In the genomic region with DNA sequence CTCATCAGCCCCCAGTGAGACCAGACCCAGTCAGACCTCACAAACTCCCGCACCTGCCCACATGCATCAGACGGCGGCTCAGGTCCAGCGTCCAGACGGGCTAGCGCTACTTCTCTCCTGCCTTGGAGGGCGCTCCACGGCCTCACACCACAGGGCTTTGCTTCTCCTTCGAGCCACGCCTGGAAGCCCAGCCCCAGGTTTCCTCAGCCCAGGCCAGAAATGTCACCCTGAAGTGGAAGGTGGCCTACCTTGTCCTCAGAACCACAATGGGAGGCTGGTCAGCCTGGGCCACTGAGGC, we compare ENCODE assay signal across 1 cellular context.
TF ChIP-seq lines count a peak whose summit lies in the region.

No MANE protein-coding gene starts in this region.

TF ChIP-seq in SK-N-SH, 30 proteins besides CTCF, POLR2A, EP300 and RAD21 (continued from another document):
- TF ChIP-seq FOSL2 (IDR thresholded peaks at IDR 0.05; ENCODE audit: borderline replicate concordance, low read depth), result no peak
- TF ChIP-seq, protein P1, sequence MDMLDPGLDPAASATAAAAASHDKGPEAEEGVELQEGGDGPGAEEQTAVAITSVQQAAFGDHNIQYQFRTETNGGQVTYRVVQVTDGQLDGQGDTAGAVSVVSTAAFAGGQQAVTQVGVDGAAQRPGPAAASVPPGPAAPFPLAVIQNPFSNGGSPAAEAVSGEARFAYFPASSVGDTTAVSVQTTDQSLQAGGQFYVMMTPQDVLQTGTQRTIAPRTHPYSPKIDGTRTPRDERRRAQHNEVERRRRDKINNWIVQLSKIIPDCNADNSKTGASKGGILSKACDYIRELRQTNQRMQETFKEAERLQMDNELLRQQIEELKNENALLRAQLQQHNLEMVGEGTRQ (IDR thresholded peaks at IDR 0.05; ENCODE audit: borderline replicate concordance, low read depth, low read length), result no peak
- TF ChIP-seq SMC3 (IDR thresholded peaks at IDR 0.05; ENCODE audit: low read depth, low read length), result no peak
- TF ChIP-seq GATA2 (CRISPR knock-in tag; IDR thresholded peaks at IDR 0.05), result no peak
- no peak for TF ChIP-seq POLR2AphosphoS5 (IDR thresholded peaks at IDR 0.05; ENCODE audit: low read depth, low read length)
- no peak for TF ChIP-seq TCF12 (IDR thresholded peaks at IDR 0.05)
- no peak for TF ChIP-seq YY1 (IDR thresholded peaks at IDR 0.05; ENCODE audit: low read depth)
- TF ChIP-seq RXRA (IDR thresholded peaks at IDR 0.05; ENCODE audit: borderline replicate concordance, low read depth), result no peak
- TF ChIP-seq, protein P2, sequence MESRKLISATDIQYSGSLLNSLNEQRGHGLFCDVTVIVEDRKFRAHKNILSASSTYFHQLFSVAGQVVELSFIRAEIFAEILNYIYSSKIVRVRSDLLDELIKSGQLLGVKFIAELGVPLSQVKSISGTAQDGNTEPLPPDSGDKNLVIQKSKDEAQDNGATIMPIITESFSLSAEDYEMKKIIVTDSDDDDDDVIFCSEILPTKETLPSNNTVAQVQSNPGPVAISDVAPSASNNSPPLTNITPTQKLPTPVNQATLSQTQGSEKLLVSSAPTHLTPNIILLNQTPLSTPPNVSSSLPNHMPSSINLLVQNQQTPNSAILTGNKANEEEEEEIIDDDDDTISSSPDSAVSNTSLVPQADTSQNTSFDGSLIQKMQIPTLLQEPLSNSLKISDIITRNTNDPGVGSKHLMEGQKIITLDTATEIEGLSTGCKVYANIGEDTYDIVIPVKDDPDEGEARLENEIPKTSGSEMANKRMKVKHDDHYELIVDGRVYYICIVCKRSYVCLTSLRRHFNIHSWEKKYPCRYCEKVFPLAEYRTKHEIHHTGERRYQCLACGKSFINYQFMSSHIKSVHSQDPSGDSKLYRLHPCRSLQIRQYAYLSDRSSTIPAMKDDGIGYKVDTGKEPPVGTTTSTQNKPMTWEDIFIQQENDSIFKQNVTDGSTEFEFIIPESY (IDR thresholded peaks at IDR 0.05; ENCODE audit: borderline replicate concordance, low read depth), result no peak
- no peak for TF ChIP-seq TAF1 (IDR thresholded peaks at IDR 0.05; ENCODE audit: borderline replicate concordance, low read depth, low read length)
- TF ChIP-seq, protein P3, sequence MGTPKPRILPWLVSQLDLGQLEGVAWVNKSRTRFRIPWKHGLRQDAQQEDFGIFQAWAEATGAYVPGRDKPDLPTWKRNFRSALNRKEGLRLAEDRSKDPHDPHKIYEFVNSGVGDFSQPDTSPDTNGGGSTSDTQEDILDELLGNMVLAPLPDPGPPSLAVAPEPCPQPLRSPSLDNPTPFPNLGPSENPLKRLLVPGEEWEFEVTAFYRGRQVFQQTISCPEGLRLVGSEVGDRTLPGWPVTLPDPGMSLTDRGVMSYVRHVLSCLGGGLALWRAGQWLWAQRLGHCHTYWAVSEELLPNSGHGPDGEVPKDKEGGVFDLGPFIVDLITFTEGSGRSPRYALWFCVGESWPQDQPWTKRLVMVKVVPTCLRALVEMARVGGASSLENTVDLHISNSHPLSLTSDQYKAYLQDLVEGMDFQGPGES (IDR thresholded peaks at IDR 0.05; ENCODE audit: low read depth, low read length), result no peak
- no peak for TF ChIP-seq JUND (IDR thresholded peaks at IDR 0.05)
- TF ChIP-seq, protein P4, sequence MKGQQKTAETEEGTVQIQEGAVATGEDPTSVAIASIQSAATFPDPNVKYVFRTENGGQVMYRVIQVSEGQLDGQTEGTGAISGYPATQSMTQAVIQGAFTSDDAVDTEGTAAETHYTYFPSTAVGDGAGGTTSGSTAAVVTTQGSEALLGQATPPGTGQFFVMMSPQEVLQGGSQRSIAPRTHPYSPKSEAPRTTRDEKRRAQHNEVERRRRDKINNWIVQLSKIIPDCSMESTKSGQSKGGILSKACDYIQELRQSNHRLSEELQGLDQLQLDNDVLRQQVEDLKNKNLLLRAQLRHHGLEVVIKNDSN (IDR thresholded peaks at IDR 0.05; ENCODE audit: borderline replicate concordance, low read depth), result no peak
- no peak for TF ChIP-seq NFIC (IDR thresholded peaks at IDR 0.05; ENCODE audit: borderline replicate concordance)
- no peak for TF ChIP-seq MXI1 (IDR thresholded peaks at IDR 0.05; ENCODE audit: low read depth, low read length)
- TF ChIP-seq, protein P5, sequence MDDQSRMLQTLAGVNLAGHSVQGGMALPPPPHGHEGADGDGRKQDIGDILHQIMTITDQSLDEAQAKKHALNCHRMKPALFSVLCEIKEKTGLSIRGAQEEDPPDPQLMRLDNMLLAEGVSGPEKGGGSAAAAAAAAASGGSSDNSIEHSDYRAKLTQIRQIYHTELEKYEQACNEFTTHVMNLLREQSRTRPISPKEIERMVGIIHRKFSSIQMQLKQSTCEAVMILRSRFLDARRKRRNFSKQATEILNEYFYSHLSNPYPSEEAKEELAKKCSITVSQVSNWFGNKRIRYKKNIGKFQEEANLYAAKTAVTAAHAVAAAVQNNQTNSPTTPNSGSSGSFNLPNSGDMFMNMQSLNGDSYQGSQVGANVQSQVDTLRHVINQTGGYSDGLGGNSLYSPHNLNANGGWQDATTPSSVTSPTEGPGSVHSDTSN (IDR thresholded peaks at IDR 0.05), result no peak
- TF ChIP-seq, protein P6, sequence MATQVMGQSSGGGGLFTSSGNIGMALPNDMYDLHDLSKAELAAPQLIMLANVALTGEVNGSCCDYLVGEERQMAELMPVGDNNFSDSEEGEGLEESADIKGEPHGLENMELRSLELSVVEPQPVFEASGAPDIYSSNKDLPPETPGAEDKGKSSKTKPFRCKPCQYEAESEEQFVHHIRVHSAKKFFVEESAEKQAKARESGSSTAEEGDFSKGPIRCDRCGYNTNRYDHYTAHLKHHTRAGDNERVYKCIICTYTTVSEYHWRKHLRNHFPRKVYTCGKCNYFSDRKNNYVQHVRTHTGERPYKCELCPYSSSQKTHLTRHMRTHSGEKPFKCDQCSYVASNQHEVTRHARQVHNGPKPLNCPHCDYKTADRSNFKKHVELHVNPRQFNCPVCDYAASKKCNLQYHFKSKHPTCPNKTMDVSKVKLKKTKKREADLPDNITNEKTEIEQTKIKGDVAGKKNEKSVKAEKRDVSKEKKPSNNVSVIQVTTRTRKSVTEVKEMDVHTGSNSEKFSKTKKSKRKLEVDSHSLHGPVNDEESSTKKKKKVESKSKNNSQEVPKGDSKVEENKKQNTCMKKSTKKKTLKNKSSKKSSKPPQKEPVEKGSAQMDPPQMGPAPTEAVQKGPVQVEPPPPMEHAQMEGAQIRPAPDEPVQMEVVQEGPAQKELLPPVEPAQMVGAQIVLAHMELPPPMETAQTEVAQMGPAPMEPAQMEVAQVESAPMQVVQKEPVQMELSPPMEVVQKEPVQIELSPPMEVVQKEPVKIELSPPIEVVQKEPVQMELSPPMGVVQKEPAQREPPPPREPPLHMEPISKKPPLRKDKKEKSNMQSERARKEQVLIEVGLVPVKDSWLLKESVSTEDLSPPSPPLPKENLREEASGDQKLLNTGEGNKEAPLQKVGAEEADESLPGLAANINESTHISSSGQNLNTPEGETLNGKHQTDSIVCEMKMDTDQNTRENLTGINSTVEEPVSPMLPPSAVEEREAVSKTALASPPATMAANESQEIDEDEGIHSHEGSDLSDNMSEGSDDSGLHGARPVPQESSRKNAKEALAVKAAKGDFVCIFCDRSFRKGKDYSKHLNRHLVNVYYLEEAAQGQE (IDR thresholded peaks at IDR 0.05; ENCODE audit: low read depth, low read length), result no peak
